In the genomic region with DNA sequence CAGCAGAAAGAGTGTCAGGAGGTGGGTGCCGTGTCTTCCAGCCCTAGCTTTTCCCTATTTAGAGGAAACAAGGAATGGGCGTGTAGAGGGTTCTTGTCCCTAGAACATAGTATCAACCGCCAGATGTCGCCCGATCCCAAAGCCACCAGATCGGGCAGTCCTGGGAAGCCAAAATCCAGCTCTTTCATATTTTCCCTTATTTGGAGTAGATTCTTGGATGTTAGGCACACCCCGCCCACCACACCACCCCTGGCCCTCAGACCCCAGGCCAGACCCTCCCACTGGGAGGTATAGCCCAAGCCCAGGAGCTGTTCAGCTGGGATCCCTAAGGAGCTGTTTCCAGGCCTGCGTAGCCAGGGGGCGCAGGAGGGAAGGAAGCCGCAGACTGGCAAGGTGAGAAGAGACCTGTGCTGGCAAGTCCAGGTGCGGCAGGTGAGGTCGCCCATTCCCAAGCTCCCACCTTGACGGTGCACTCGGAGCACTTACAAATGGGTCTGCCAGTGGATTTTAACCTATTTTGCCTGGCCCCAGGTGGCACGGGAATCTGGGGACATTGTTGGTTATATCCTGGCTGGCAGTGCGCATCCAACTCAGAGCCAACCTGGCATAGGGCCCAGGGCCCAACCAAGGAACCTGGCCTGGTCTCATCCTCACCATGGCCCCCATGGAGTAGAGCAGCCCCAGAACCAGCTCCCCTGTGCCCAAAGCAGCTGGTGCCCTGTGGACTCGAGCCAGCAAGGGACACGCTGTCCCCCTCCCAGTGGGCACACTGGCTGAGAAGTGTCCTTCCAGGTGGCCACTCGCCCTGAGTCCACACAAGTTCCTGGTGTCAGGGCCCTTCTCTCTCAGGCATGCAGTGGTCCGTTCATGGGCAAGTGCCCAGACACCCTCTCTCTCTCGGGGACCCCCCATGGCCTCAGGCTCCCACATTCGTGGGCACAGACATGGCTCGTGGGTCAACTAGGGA, we compare ENCODE assay signal across 8 cellular contexts. TPM values are rescaled to one million over a fixed set of nuclear protein-coding genes. Genes with fewer than 3 reads are reported as not detected.
DNase-seq lines count a peak whose midpoint lies in the region; ATAC-seq and TF ChIP-seq lines count a peak whose summit lies in the region.

No MANE protein-coding gene starts in this region.

- TF ChIP-seq CTCF in WI38 (IDR thresholded peaks at IDR 0.05; ENCODE audit: low read depth, low read length) = peak; percentile 28; the same call in 1 of the 2 replicates
- TF ChIP-seq CTCF in fibroblast of mammary gland (conservative IDR thresholded peaks at IDR 0.05; ENCODE audit: control insufficient read depth, insufficient read depth, low read depth, low read length) = peak; percentile 38
- peak; percentile 34 for TF ChIP-seq CTCF in nephron progenitor cell (IDR thresholded peaks at IDR 0.05)

- H3K4me3 ChIP-seq in WI38 (ENCODE audit: low read depth, low read length) (peak overlapping the region; percentile 74), fibroblast of mammary gland (ENCODE audit: control insufficient read depth, low read depth, low read length) (peak overlapping the region; percentile 44)

- no peak for DNase-seq in activated CD8-positive, alpha-beta memory T cell treated with anti-CD3 and anti-CD28 coated beads, Interleukin-2, amount 10 ng/mL, durations not matched to agents 7 days and 5 days
- DNase-seq in activated CD8-positive, alpha-beta memory T cell treated with anti-CD3 and anti-CD28 coated beads for 24 hours = no peak
- DNase-seq in NCI-H1048 (lab: John Stamatoyannopoulos, UW) (peak; percentile 26), fibroblast of mammary gland (ENCODE audit: low read depth) (peak; percentile 74), nephron progenitor cell (peak; percentile 65)

- H3K4me3 Mint-ChIP-seq in activated CD8-positive, alpha-beta memory T cell treated with anti-CD3 and anti-CD28 coated beads, Interleukin-2, amount 10 ng/mL, durations not matched to agents 7 days and 5 days = peak overlapping the region; percentile 81
- H3K4me3 Mint-ChIP-seq in nephron progenitor cell = peak overlapping the region; percentile 65

- H3K4me1 Mint-ChIP-seq in activated CD8-positive, alpha-beta memory T cell treated with anti-CD3 and anti-CD28 coated beads, Interleukin-2, amount 10 ng/mL, durations not matched to agents 7 days and 5 days = peaks cover 25% of the 10 kb centered on the region
- peaks cover 14% of the 10 kb centered on the region for H3K4me1 Mint-ChIP-seq in nephron progenitor cell

- CTCF ChIA-PET in activated CD8-positive, alpha-beta memory T cell treated with anti-CD3 and anti-CD28 coated beads, Interleukin-2, amount 10 ng/mL, durations not matched to agents 7 days and 5 days (lab: Charles Lee) = interaction anchor here (0.6 to 2.1 kb wide), 17 partner anchors 10 to 360 kb away, joined by 3 to 8 read pairs (median 3); a partner anchor contains a TSS

- no peaks in the 10 kb centered on the region for H3K27me3 Mint-ChIP-seq in activated CD8-positive, alpha-beta memory T cell treated with anti-CD3 and anti-CD28 coated beads, Interleukin-2, amount 10 ng/mL, durations not matched to agents 7 days and 5 days
- no peaks in the 10 kb centered on the region for H3K27me3 Mint-ChIP-seq in nephron progenitor cell (ENCODE audit: low read depth, poor library complexity)

- no peak for ATAC-seq in activated CD8-positive, alpha-beta memory T cell treated with anti-CD3 and anti-CD28 coated beads, Interleukin-2, amount 10 ng/mL, durations not matched to agents 7 days and 5 days
- ATAC-seq in HG03565 (IDR thresholded peaks at IDR 0.05; ENCODE audit: unreplicated experiment) = no peak
- no peak for ATAC-seq in HG02884 (IDR thresholded peaks at IDR 0.05; ENCODE audit: unreplicated experiment)

- H3K9me3 Mint-ChIP-seq in activated CD8-positive, alpha-beta memory T cell treated with anti-CD3 and anti-CD28 coated beads, Interleukin-2, amount 10 ng/mL, durations not matched to agents 7 days and 5 days (ENCODE audit: low read depth) = no peaks in the 10 kb centered on the region
- peaks cover 37% of the 10 kb centered on the region for H3K9me3 Mint-ChIP-seq in nephron progenitor cell

- peak overlapping the region; percentile 77 for H3K27ac Mint-ChIP-seq in activated CD8-positive, alpha-beta memory T cell treated with anti-CD3 and anti-CD28 coated beads, Interleukin-2, amount 10 ng/mL, durations not matched to agents 7 days and 5 days
- no peak overlapping the region for H3K27ac Mint-ChIP-seq in nephron progenitor cell

- peaks cover 10% of the 10 kb centered on the region for H3K36me3 Mint-ChIP-seq in activated CD8-positive, alpha-beta memory T cell treated with anti-CD3 and anti-CD28 coated beads, Interleukin-2, amount 10 ng/mL, durations not matched to agents 7 days and 5 days
- H3K36me3 Mint-ChIP-seq in nephron progenitor cell (ENCODE audit: low read depth) = no peaks in the 10 kb centered on the region

RNA-seq across cellular contexts. Expression of a gene that starts 0.8 kb away (rescaled TPM):
- 1,000 to 10,000 TPM; 1,602 to 2,011 TPM for total RNA-seq in activated CD8-positive, alpha-beta memory T cell treated with anti-CD3 and anti-CD28 coated beads, Interleukin-2, amount 10 ng/mL, durations not matched to agents 7 days and 5 days

RNA-seq across cellular contexts. Expression of a gene that starts 5.5 kb away (rescaled TPM):
- 10 to 100 TPM; 64.6 to 70.2 TPM for total RNA-seq in activated CD8-positive, alpha-beta memory T cell treated with anti-CD3 and anti-CD28 coated beads, Interleukin-2, amount 10 ng/mL, durations not matched to agents 7 days and 5 days

RNA-seq across cellular contexts. Expression of a gene that starts 24.6 kb away (rescaled TPM):
- total RNA-seq in activated CD8-positive, alpha-beta memory T cell treated with anti-CD3 and anti-CD28 coated beads, Interleukin-2, amount 10 ng/mL, durations not matched to agents 7 days and 5 days = 1,000 to 10,000 TPM; 2,013 to 2,356 TPM

RNA-seq across cellular contexts. Expression of a gene that starts 35.4 kb away (rescaled TPM):
- 10 to 100 TPM; 18.4 to 19.6 TPM for total RNA-seq in activated CD8-positive, alpha-beta memory T cell treated with anti-CD3 and anti-CD28 coated beads, Interleukin-2, amount 10 ng/mL, durations not matched to agents 7 days and 5 days

RNA-seq across cellular contexts. Expression of a gene that starts 37.7 kb away (rescaled TPM):
- 10 to 100 TPM; 77.1 to 90.2 TPM for total RNA-seq in activated CD8-positive, alpha-beta memory T cell treated with anti-CD3 and anti-CD28 coated beads, Interleukin-2, amount 10 ng/mL, durations not matched to agents 7 days and 5 days

Comparison
In these comparisons a context has a peak if more than half of its experiments do, and no peak if none do; other contexts are left out.
1. DNase-seq: peak in NCI-H1048 (single experiment), fibroblast of mammary gland (single experiment) and nephron progenitor cell (single experiment); none in activated CD8-positive, alpha-beta memory T cell treated with anti-CD3 and anti-CD28 coated beads, Interleukin-2, amount 10 ng/mL, durations not matched to agents 7 days and 5 days (single experiment) and activated CD8-positive, alpha-beta memory T cell treated with anti-CD3 and anti-CD28 coated beads for 24 hours (single experiment).
2. Peak in every context shown above with its lines, with median percentiles within 50 percentile points of each other: CTCF ChIP-seq.